Comparison of ENCODE assay signal across 1 cellular context in the genomic region with DNA sequence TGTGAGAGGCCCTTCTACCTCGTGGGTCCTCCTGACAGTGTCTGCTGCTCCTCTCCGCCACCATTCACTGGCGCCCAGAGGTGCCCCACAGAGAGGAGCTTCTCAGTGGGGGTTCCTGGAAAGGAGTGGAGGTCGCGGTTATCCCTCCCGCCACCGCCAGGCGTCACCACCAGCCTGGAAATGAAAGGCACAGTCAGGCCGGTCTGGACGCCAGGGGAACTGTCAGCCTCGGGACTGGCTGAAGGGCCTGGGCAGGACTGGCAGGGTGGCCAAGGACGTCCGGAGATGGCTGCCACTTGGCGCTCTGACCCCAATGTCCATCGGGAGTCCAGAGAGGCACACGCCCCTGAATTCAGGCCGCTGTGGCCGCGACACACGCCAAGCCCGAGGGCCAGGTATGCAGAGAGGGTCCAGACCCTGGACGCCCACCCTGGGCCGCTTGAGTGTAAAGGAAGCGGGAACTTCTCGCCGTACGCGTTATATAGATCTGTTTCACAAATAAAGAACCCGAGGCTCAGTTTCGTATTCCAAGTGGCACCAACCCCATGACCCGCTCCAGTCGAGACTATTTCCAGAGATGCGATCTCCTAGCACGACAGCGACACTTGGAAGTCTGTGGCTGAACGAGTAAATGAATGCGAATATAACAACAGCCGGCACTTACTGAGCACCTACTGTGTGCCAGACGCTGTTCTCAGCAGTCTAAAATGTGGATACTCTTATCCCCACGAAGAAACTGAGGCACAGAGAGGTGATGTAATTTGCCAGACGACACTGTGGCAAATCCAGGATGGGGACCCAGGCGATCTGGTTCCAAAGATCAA.
TF ChIP-seq lines count a peak whose summit lies in the region.

No MANE protein-coding gene starts in this region.

TF ChIP-seq in GM12878, 131 proteins besides CTCF, POLR2A, EP300 and RAD21 (continued from another document):
- TF ChIP-seq MXI1 (IDR thresholded peaks at IDR 0.05; ENCODE audit: low read depth, low read length), result 0 out of 2 replicates have a peak, but pooled peaks have one; percentile 19
- TF ChIP-seq KLF5 (IDR thresholded peaks at IDR 0.05; ENCODE audit: partially characterized antibody), result no peak
- TF ChIP-seq ESRRA (IDR thresholded peaks at IDR 0.05; ENCODE audit: low read length), result no peak
- TF ChIP-seq YY1 (IDR thresholded peaks at IDR 0.05; ENCODE audit: low read depth, low read length), result peak; percentile 42; the same call in 1 of the 2 replicates
- TF ChIP-seq, protein P1, sequence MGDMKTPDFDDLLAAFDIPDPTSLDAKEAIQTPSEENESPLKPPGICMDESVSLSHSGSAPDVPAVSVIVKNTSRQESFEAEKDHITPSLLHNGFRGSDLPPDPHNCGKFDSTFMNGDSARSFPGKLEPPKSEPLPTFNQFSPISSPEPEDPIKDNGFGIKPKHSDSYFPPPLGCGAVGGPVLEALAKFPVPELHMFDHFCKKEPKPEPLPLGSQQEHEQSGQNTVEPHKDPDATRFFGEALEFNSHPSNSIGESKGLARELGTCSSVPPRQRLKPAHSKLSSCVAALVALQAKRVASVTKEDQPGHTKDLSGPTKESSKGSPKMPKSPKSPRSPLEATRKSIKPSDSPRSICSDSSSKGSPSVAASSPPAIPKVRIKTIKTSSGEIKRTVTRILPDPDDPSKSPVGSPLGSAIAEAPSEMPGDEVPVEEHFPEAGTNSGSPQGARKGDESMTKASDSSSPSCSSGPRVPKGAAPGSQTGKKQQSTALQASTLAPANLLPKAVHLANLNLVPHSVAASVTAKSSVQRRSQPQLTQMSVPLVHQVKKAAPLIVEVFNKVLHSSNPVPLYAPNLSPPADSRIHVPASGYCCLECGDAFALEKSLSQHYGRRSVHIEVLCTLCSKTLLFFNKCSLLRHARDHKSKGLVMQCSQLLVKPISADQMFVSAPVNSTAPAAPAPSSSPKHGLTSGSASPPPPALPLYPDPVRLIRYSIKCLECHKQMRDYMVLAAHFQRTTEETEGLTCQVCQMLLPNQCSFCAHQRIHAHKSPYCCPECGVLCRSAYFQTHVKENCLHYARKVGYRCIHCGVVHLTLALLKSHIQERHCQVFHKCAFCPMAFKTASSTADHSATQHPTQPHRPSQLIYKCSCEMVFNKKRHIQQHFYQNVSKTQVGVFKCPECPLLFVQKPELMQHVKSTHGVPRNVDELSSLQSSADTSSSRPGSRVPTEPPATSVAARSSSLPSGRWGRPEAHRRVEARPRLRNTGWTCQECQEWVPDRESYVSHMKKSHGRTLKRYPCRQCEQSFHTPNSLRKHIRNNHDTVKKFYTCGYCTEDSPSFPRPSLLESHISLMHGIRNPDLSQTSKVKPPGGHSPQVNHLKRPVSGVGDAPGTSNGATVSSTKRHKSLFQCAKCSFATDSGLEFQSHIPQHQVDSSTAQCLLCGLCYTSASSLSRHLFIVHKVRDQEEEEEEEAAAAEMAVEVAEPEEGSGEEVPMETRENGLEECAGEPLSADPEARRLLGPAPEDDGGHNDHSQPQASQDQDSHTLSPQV (IDR thresholded peaks at IDR 0.05), result 0 out of 2 replicates have a peak, but pooled peaks have one; percentile 29
- TF ChIP-seq, protein P2, sequence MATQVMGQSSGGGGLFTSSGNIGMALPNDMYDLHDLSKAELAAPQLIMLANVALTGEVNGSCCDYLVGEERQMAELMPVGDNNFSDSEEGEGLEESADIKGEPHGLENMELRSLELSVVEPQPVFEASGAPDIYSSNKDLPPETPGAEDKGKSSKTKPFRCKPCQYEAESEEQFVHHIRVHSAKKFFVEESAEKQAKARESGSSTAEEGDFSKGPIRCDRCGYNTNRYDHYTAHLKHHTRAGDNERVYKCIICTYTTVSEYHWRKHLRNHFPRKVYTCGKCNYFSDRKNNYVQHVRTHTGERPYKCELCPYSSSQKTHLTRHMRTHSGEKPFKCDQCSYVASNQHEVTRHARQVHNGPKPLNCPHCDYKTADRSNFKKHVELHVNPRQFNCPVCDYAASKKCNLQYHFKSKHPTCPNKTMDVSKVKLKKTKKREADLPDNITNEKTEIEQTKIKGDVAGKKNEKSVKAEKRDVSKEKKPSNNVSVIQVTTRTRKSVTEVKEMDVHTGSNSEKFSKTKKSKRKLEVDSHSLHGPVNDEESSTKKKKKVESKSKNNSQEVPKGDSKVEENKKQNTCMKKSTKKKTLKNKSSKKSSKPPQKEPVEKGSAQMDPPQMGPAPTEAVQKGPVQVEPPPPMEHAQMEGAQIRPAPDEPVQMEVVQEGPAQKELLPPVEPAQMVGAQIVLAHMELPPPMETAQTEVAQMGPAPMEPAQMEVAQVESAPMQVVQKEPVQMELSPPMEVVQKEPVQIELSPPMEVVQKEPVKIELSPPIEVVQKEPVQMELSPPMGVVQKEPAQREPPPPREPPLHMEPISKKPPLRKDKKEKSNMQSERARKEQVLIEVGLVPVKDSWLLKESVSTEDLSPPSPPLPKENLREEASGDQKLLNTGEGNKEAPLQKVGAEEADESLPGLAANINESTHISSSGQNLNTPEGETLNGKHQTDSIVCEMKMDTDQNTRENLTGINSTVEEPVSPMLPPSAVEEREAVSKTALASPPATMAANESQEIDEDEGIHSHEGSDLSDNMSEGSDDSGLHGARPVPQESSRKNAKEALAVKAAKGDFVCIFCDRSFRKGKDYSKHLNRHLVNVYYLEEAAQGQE (IDR thresholded peaks at IDR 0.05; ENCODE audit: low read depth, low read length), result no peak
- TF ChIP-seq MEF2B (IDR thresholded peaks at IDR 0.05; ENCODE audit: partially characterized antibody, poor library complexity, severe bottlenecking), result peak; percentile 32
- TF ChIP-seq POLR2AphosphoS5 (IDR thresholded peaks at IDR 0.05; ENCODE audit: low read length), result no peak
- TF ChIP-seq, protein P3, sequence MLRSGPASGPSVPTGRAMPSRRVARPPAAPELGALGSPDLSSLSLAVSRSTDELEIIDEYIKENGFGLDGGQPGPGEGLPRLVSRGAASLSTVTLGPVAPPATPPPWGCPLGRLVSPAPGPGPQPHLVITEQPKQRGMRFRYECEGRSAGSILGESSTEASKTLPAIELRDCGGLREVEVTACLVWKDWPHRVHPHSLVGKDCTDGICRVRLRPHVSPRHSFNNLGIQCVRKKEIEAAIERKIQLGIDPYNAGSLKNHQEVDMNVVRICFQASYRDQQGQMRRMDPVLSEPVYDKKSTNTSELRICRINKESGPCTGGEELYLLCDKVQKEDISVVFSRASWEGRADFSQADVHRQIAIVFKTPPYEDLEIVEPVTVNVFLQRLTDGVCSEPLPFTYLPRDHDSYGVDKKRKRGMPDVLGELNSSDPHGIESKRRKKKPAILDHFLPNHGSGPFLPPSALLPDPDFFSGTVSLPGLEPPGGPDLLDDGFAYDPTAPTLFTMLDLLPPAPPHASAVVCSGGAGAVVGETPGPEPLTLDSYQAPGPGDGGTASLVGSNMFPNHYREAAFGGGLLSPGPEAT (IDR thresholded peaks at IDR 0.05; ENCODE audit: low read depth), result no peak
- TF ChIP-seq RB1 (IDR thresholded peaks at IDR 0.05; ENCODE audit: borderline replicate concordance), result 0 out of 2 replicates have a peak, but pooled peaks have one; percentile 47
- no peak for TF ChIP-seq SPI1 (IDR thresholded peaks at IDR 0.05; ENCODE audit: borderline replicate concordance, insufficient read depth, low read depth, low read length)
- TF ChIP-seq SMC3 (IDR thresholded peaks at IDR 0.05; ENCODE audit: borderline replicate concordance, low read length), result peak; percentile 94
- TF ChIP-seq ZNF207 (IDR thresholded peaks at IDR 0.05; ENCODE audit: borderline replicate concordance), result 0 out of 2 replicates have a peak, but pooled peaks have one; percentile 43
- peak; percentile 86 for TF ChIP-seq RUNX3 (IDR thresholded peaks at IDR 0.05; ENCODE audit: low read length)
- TF ChIP-seq MTA3 (IDR thresholded peaks at IDR 0.05; ENCODE audit: borderline replicate concordance, low read length), result no peak
- 0 out of 2 replicates have a peak, but pooled peaks have one; percentile 21 for TF ChIP-seq ZNF217 (IDR thresholded peaks at IDR 0.05)
- 0 out of 2 replicates have a peak, but pooled peaks have one; percentile 45 for TF ChIP-seq NKRF (conservative IDR thresholded peaks at IDR 0.05)
- TF ChIP-seq HCFC1 (IDR thresholded peaks at IDR 0.05; ENCODE audit: low read length), result no peak
- TF ChIP-seq GATAD2B (conservative IDR thresholded peaks at IDR 0.05; ENCODE audit: low read depth), result 0 out of 2 replicates have a peak, but pooled peaks have one; percentile 33
- TF ChIP-seq POU2F2 (IDR thresholded peaks at IDR 0.05; ENCODE audit: borderline replicate concordance, low read depth, low read length), result no peak
- TF ChIP-seq MTA2 (IDR thresholded peaks at IDR 0.05; ENCODE audit: low read depth), result peak; percentile 22; the same call in 1 of the 2 replicates
- TF ChIP-seq SMARCA5 (IDR thresholded peaks at IDR 0.05), result peak; percentile 83; the same call in 1 of the 2 replicates
- TF ChIP-seq ZNF384 (IDR thresholded peaks at IDR 0.05; ENCODE audit: borderline replicate concordance, low read depth, low read length), result no peak
- TF ChIP-seq YBX1 (IDR thresholded peaks at IDR 0.05), result no peak
- TF ChIP-seq CUX1 (IDR thresholded peaks at IDR 0.05; ENCODE audit: insufficient replicate concordance, low read depth, low read length), result no peak
- TF ChIP-seq BHLHE40 (IDR thresholded peaks at IDR 0.05; ENCODE audit: borderline replicate concordance in 1 of 2, low read depth in 2 of 2, low read length in 1 of 2), result peak in 1 of 2 experiments; percentile 46; a peak in 2 of 4 replicates
- no peak for TF ChIP-seq HDAC6 (IDR thresholded peaks at IDR 0.05; ENCODE audit: unreplicated experiment)
- 0 out of 2 replicates have a peak, but pooled peaks have one; percentile 43 for TF ChIP-seq DPF2 (IDR thresholded peaks at IDR 0.05)
TF ChIP-seq in GM12878: peak in this region for 21.
